In genomic region chr16:85615852-85616607, GRCh38 we compare ENCODE assay signal across 8 cellular contexts. TPM values are rescaled to one million over a fixed set of nuclear protein-coding genes. Genes with fewer than 3 reads are reported as not detected.
DNase-seq lines count a peak whose midpoint lies in the region; ATAC-seq and TF ChIP-seq lines count a peak whose summit lies in the region.

No MANE protein-coding gene starts in this region.

- H3K4me3 Mint-ChIP-seq in glutamatergic neuron (ENCODE audit: unreplicated experiment), result peak overlapping the region; percentile 85

- H3K4me1 Mint-ChIP-seq in glutamatergic neuron (ENCODE audit: low read depth, unreplicated experiment), result peaks cover 40% of the 10 kb centered on the region

- H3K9me3 ChIP-seq in SK-N-MC (ENCODE audit: low read depth, low read length), result no peaks in the 10 kb centered on the region
- no peaks in the 10 kb centered on the region for H3K9me3 ChIP-seq in parathyroid adenoma (ENCODE audit: control insufficient read depth, low read length)
- peaks cover 1% of the 10 kb centered on the region for H3K9me3 ChIP-seq in thymus (ENCODE audit: control insufficient read depth)

- TF ChIP-seq CTCF in AG09319 (IDR thresholded peaks at IDR 0.05; ENCODE audit: low read depth, low read length) (peak; percentile 93), glutamatergic neuron (IDR thresholded peaks at IDR 0.05; ENCODE audit: partially characterized antibody, unreplicated experiment) (peak; percentile 98), parathyroid adenoma (IDR thresholded peaks at IDR 0.05) (peak; percentile 47)

- H3K27me3 Mint-ChIP-seq in glutamatergic neuron (ENCODE audit: unreplicated experiment), result peaks cover 27% of the 10 kb centered on the region

- H2AFZ ChIP-seq in parathyroid adenoma, result no peak overlapping the region

- H3K9me3 Mint-ChIP-seq in glutamatergic neuron (ENCODE audit: unreplicated experiment), result peaks cover 27% of the 10 kb centered on the region

- H3K36me3 Mint-ChIP-seq in glutamatergic neuron (ENCODE audit: unreplicated experiment), result peaks cover 2% of the 10 kb centered on the region

- no peaks in the 10 kb centered on the region for H3K36me3 ChIP-seq in SK-N-MC (ENCODE audit: insufficient read depth, low read length)
- H3K36me3 ChIP-seq in parathyroid adenoma (ENCODE audit: control insufficient read depth, insufficient read depth, low read length), result no peaks in the 10 kb centered on the region
- peaks cover 36% of the 10 kb centered on the region for H3K36me3 ChIP-seq in thymus (ENCODE audit: control insufficient read depth, insufficient read depth)

- H3K27ac ChIP-seq in SK-N-MC (no peak overlapping the region), parathyroid adenoma (peak overlapping the region; percentile 6), thymus (ENCODE audit: low read depth) (peak overlapping the region; percentile 84)

- peak overlapping the region; percentile 82 for H3K27ac Mint-ChIP-seq in glutamatergic neuron (ENCODE audit: unreplicated experiment)

- H3K4me3 ChIP-seq in SK-N-MC (peak overlapping the region; percentile 79; the same call in 1 of the 2 replicates), parathyroid adenoma (ENCODE audit: low read depth, low read length) (peak overlapping the region; percentile 13), thymus (ENCODE audit: low read length) (peak overlapping the region; percentile 87)

- ATAC-seq in GM18873 (IDR thresholded peaks at IDR 0.05; ENCODE audit: low FRiP score, unreplicated experiment), result peak; percentile 32

- H3K4me1 ChIP-seq in parathyroid adenoma (peaks cover 26% of the 10 kb centered on the region), thymus (ENCODE audit: control insufficient read depth, insufficient read depth, low read length) (peaks cover 33% of the 10 kb centered on the region)

- H3K9ac ChIP-seq in SK-N-MC (ENCODE audit: insufficient read length) (no peak overlapping the region), parathyroid adenoma (no peak overlapping the region)

- H3K4me2 ChIP-seq in parathyroid adenoma (ENCODE audit: low read length), result peak overlapping the region; percentile 96

- peaks cover 70% of the 10 kb centered on the region for H3K79me2 ChIP-seq in parathyroid adenoma

- DNase-seq in AG09319 (ENCODE audit: extremely low read depth, low read depth) (no peak), HT1080 (ENCODE audit: low read depth) (peak; percentile 64), SK-N-MC (ENCODE audit: low read depth, low spot score) (no peak), glutamatergic neuron (peak; percentile 92)
- DNase-seq in activated naive CD4-positive, alpha-beta T cell treated with anti-CD3 and anti-CD28 coated beads, Interleukin-2, amount 50 U/mL, for 16 hours, result peak; percentile 77

- H3K27me3 ChIP-seq in parathyroid adenoma (ENCODE audit: control insufficient read depth, insufficient read depth, low read length), result no peaks in the 10 kb centered on the region
- no peaks in the 10 kb centered on the region for H3K27me3 ChIP-seq in thymus (ENCODE audit: control insufficient read depth, insufficient read depth)

- WGBS in thymus, result 4% methylated on average over 21 of the region's 21 CpGs

RNA-seq across cellular contexts. Expression of gene GSE1, which starts 2.9 kb away (rescaled TPM):
- total RNA-seq in HT1080 (2014; rRNA removed; shearing (Covaris generic)), result 6.3 and 10.1 TPM in 2 replicates
- polyA plus RNA-seq in HT1080 (2015; cell fraction: cytosol; rRNA removed), result 4.2 and 5.0 TPM in 2 replicates
- 9.8 and 14.4 TPM in 2 replicates for polyA plus RNA-seq in HT1080 (2015; cell fraction: nucleus; rRNA removed)
- total RNA-seq in glutamatergic neuron (ENCODE audit: unreplicated experiment), result 473 TPM
- 29.9 TPM for polyA plus RNA-seq in thymus

Comparison
In these comparisons a context has a peak if more than half of its experiments do, and no peak if none do; other contexts are left out.
1. DNase-seq: peak in HT1080 (single experiment), activated naive CD4-positive, alpha-beta T cell treated with anti-CD3 and anti-CD28 coated beads, Interleukin-2, amount 50 U/mL, for 16 hours (single experiment) and glutamatergic neuron (single experiment); none in AG09319 (single experiment) and SK-N-MC (single experiment).
2. CTCF ChIP-seq: peak in every context shown above with its lines; median percentile 98 in glutamatergic neuron; 93 in AG09319; 47 in parathyroid adenoma.
3. H3K4me3 ChIP-seq: peak in every context shown above with its lines; median percentile 87 in thymus; 79 in SK-N-MC; 13 in parathyroid adenoma.
4. RNA of gene GSE1, which starts 2.9 kb away (total RNA-seq): 473 TPM in glutamatergic neuron (single experiment); 6.3 to 10.1 TPM in HT1080; every median in the first group is over 10 times any median in the second.